ENCODE assay signal across 7 cellular contexts in the genomic region with DNA sequence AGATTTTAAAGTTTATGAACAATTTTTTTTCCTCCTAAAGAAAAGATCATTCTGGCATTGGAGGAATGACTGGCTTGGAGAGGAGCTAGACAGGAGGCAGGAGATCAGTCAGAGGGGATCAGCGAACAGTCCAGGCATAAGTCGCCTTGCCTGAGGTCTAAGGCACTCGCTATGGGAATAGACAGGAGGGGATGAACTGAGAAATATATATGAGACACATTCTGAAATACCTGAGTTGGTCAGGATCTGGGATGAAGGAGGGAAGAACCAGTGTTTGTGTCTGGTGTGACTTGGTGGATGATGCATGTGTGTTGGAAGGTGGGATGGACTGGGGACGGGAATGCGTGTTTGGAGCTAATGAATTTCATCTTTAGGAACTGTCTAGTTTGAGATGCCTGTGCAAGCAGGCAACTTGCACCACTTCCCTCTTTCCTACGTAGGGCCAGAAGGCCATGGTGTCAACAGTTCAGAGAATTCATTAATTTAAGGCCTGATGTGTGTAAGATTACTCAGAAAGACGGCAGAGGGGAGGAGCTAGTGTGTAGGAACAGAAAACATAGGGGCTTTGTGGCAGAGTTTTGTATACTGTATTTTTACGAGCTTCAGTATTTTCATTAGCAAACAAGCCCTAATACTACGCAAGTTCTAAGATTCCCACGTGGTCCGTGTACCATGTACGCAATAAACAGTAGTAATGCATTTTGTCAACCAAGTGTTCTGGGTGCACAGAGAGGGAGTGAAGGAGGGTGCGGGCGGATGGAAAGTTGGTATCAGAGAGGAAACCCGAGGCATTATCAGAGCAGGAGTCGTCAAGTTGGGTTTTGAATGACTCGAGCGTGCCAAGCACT. TPM values are rescaled to one million over a fixed set of nuclear protein-coding genes. Genes with fewer than 3 reads are reported as not detected.
DNase-seq lines count a peak whose midpoint lies in the region; ATAC-seq, FAIRE-seq and TF ChIP-seq lines count a peak whose summit lies in the region.

No MANE protein-coding gene starts in this region.

- H3K79me2 ChIP-seq in GM12878 (ENCODE audit: control insufficient read depth, insufficient read depth, low read length): peaks cover 6% of the 10 kb centered on the region

- peaks cover 41% of the 10 kb centered on the region for H3K36me3 ChIP-seq in RWPE2 (ENCODE audit: low read depth)
- peaks cover 0 to 11% of the 10 kb centered on the region in 2 experiments; a peak in 1 of 4 replicates for H3K36me3 ChIP-seq in GM12878 (ENCODE audit: control insufficient read depth in 2 of 2, insufficient read depth in 2 of 2, low read length in 1 of 2)
- H3K36me3 ChIP-seq in kidney (ENCODE audit: control insufficient read depth in 1 of 2, insufficient read depth in 2 of 2, low read length in 2 of 2): peaks cover 11 to 14% of the 10 kb centered on the region in 2 donors

- CTCF ChIA-PET in GM12878 (lab: Yijun Ruan, JAX): interaction anchor here (0.5 to 6.1 kb wide), 7 partner anchors 9 to 63 kb away, joined by 3 to 46 read pairs (median 4); no protein-coding TSS in a partner anchor

- peak overlapping the region; percentile 95 for H2AFZ ChIP-seq in GM12878 (ENCODE audit: control insufficient read depth, low read depth, low read length)

- SMC1A ChIA-PET in GM12878 (lab: Charles Lee; ENCODE audit: uncharacterized antibody, unreplicated experiment): interaction anchor here (0.7 to 3.4 kb wide), 6 partner anchors 11 to 600 kb away, joined by 3 to 31 read pairs (median 4); a partner anchor contains a TSS

- in situ Hi-C loops in GM12878 (cut with MboI): no loop called here

- H3K9me3 ChIP-seq in RWPE2 (ENCODE audit: severe bottlenecking) (no peaks in the 10 kb centered on the region), GM12878 (replicated peaks; ENCODE audit: control insufficient read depth, insufficient read depth, low read length) (no peaks in the 10 kb centered on the region), kidney (ENCODE audit: control insufficient read depth in 1 of 2, low read length in 2 of 2) (no peaks in the 10 kb centered on the region)

- H3K9ac ChIP-seq in GM12878 (ENCODE audit: control insufficient read depth, insufficient read depth, low read length) (peak overlapping the region; percentile 47), kidney (ENCODE audit: low read length in 2 of 2) (peak overlapping the region in 1 of 2 donors; percentile 47)

- TF ChIP-seq POLR2A in GM12878 (IDR thresholded peaks at IDR 0.05; ENCODE audit: low read depth, low read length): no peak

- ATAC-seq in GM18907 (IDR thresholded peaks at IDR 0.05; ENCODE audit: unreplicated experiment) (peak; percentile 49), HG02973 (IDR thresholded peaks at IDR 0.05; ENCODE audit: unreplicated experiment) (peak; percentile 11), RWPE2 (ENCODE audit: low read depth) (peak; percentile 7; the same call in 2 of the 3 replicates), GM12878 (peak; percentile 46)

- H3K4me3 ChIP-seq in RWPE2 (ENCODE audit: severe bottlenecking) (peak overlapping the region; percentile 74), GM12878 (peak overlapping the region; percentile 60), kidney (ENCODE audit: low read length in 2 of 2) (peak overlapping the region; percentile 90 to 93)

- TF ChIP-seq RAD21 in GM12878 (IDR thresholded peaks at IDR 0.05; ENCODE audit: insufficient read depth, low read depth, low read length): no peak

- no peak for TF ChIP-seq CTCF in RWPE2 (IDR thresholded peaks at IDR 0.05; ENCODE audit: poor library complexity, severe bottlenecking)
- no peak for TF ChIP-seq CTCF in GM12878 (IDR thresholded peaks at IDR 0.05 in 2 of 3, conservative IDR thresholded peaks at IDR 0.05 in 1 of 3; ENCODE audit: control insufficient read depth in 2 of 3, extremely low read depth in 1 of 3, insufficient read depth in 1 of 3, low read depth in 3 of 3, low read length in 3 of 3)
- no peak for TF ChIP-seq CTCF in kidney (IDR thresholded peaks at IDR 0.05; ENCODE audit: borderline replicate concordance, extremely low read depth, insufficient read depth)

- POLR2A ChIA-PET in GM12878 (lab: Charles Lee): interaction anchor here (0.5 to 5.4 kb wide), 6 partner anchors 9 to 664 kb away, joined by 3 to 42 read pairs (median 6); no protein-coding TSS in a partner anchor

- TSS peak; percentile 49 for BruUV-seq in GM12878 (replicated peaks; lab: Mats Ljungman, UMichigan)

- intact Hi-C loops in GM12878 (cut with micrococcal nuclease; ENCODE audit: unreplicated experiment): no loop called here
- intact Hi-C loops in kidney (cut with DNase I): no loop called here

- FAIRE-seq in GM12878 (lab: Jason Lieb, UNC) (no peak), kidney (lab: Jason Lieb, UNC) (no peak)

- TF ChIP-seq EP300 in GM12878 (IDR thresholded peaks at IDR 0.05; ENCODE audit: borderline replicate concordance in 1 of 2, control insufficient read depth in 1 of 2, low read depth in 2 of 2, low read length in 2 of 2): no peak

- no peak for DNase-seq in RWPE2 (ENCODE audit: low spot score)
- no peak for DNase-seq in GM12878 (ENCODE audit: low read depth, low spot score)
- no peak for DNase-seq in kidney
- peak; percentile 45 to 55 for DNase-seq in stimulated activated CD4-positive, alpha-beta T cell treated with anti-CD3 and anti-CD28 coated beads, Interleukin-4, amount 100 ng/mL, for 48 hours (ENCODE audit: low read depth in 2 of 2)
- DNase-seq in iPS-NIHi11 (ENCODE audit: low spot score): no peak

- RAD21 ChIA-PET in GM12878 (lab: Charles Lee; ENCODE audit: unreplicated experiment): interaction anchor here (0.6 to 3.1 kb wide), 9 partner anchors 10 to 916 kb away, joined by 3 to 17 read pairs (median 5); no protein-coding TSS in a partner anchor

- peak overlapping the region; percentile 94 for H3K4me2 ChIP-seq in GM12878 (ENCODE audit: control insufficient read depth, insufficient read depth)

- H3K27me3 ChIP-seq in RWPE2 (ENCODE audit: insufficient read depth, poor library complexity, severe bottlenecking) (no peaks in the 10 kb centered on the region), GM12878 (replicated peaks in 1 of 2; ENCODE audit: control insufficient read depth in 2 of 2, insufficient read depth in 2 of 2, low read length in 1 of 2) (no peaks in the 10 kb centered on the region)

- H3K4me1 ChIP-seq in RWPE2 (ENCODE audit: insufficient read depth, poor library complexity, severe bottlenecking) (peaks cover 47% of the 10 kb centered on the region), GM12878 (ENCODE audit: control insufficient read depth, insufficient read depth, low read length) (peaks cover 12% of the 10 kb centered on the region), kidney (ENCODE audit: control insufficient read depth in 1 of 2, insufficient read depth in 1 of 2, low read depth in 1 of 2, low read length in 2 of 2) (peaks cover 3 to 11% of the 10 kb centered on the region in 2 donors)

- peak overlapping the region; percentile 85 for H3K27ac ChIP-seq in RWPE2 (ENCODE audit: poor library complexity, severe bottlenecking)
- peak overlapping the region; percentile 45 for H3K27ac ChIP-seq in GM12878 (ENCODE audit: control insufficient read depth, insufficient read depth)
- H3K27ac ChIP-seq in kidney (ENCODE audit: low read depth in 2 of 2, low read length in 2 of 2): peak overlapping the region in 1 of 2 donors; percentile 69

- 27% methylated on average over 18 of the region's 18 CpGs for WGBS in GM12878 (ENCODE audit: insufficient coverage, insufficient replicate concordance, low lambda C conversion rate, missing lambda C conversion rate)

- H4K20me1 ChIP-seq in GM12878 (ENCODE audit: control insufficient read depth, insufficient read depth): no peaks in the 10 kb centered on the region

TF ChIP-seq in GM12878, 131 proteins besides CTCF, POLR2A, EP300 and RAD21 (continues in another document):
- peak; percentile 23; the same call in 1 of the 2 replicates for TF ChIP-seq RAD51 (IDR thresholded peaks at IDR 0.05)
- no peak for TF ChIP-seq SUZ12 (IDR thresholded peaks at IDR 0.05; ENCODE audit: unreplicated experiment)
- TF ChIP-seq, protein P1, sequence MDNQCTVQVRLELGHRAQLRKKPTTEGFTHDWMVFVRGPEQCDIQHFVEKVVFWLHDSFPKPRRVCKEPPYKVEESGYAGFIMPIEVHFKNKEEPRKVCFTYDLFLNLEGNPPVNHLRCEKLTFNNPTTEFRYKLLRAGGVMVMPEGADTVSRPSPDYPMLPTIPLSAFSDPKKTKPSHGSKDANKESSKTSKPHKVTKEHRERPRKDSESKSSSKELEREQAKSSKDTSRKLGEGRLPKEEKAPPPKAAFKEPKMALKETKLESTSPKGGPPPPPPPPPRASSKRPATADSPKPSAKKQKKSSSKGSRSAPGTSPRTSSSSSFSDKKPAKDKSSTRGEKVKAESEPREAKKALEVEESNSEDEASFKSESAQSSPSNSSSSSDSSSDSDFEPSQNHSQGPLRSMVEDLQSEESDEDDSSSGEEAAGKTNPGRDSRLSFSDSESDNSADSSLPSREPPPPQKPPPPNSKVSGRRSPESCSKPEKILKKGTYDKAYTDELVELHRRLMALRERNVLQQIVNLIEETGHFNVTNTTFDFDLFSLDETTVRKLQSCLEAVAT (IDR thresholded peaks at IDR 0.05): peak; percentile 32; the same call in 1 of the 2 replicates
- no peak for TF ChIP-seq ATF7 (IDR thresholded peaks at IDR 0.05; ENCODE audit: low read depth)
- TF ChIP-seq ZNF622 (IDR thresholded peaks at IDR 0.05): no peak
- TF ChIP-seq ETV6 (conservative IDR thresholded peaks at IDR 0.05 in 1 of 2, IDR thresholded peaks at IDR 0.05 in 1 of 2; ENCODE audit: borderline replicate concordance in 1 of 2, low read depth in 1 of 2): 0 out of 4 replicates have a peak, but pooled peaks of 1 of the 2 experiments have one; percentile 73
- TF ChIP-seq KLF5 (IDR thresholded peaks at IDR 0.05; ENCODE audit: partially characterized antibody): no peak

RNA-seq across cellular contexts. Expression of a gene that starts 0.8 kb away (rescaled TPM):
- 32.4 and 37.5 TPM in 2 replicates for total RNA-seq in GM12878 (2013; cell fraction: nucleolus; rRNA removed)
- total RNA-seq in GM12878 (2014; rRNA removed) (11.7 and 12.3 TPM in 2 replicates), GM12878 (2014; rRNA removed; fragmentation: Illumina TruSeq; extraction: Trizol) (9.4 and 9.9 TPM in 2 replicates), GM12878 (2021) (12.9 and 15.1 TPM in 2 replicates), kidney (27.6 TPM)
- 6.0 TPM for polyA plus RNA-seq in GM12878 (2011; ENCODE audit: low read depth)
- polyA plus RNA-seq in GM12878 (2011; rRNA removed) (10.5 and 13.4 TPM in 2 replicates), GM12878 (2014; fragmentation: Illumina TruSeq; extraction: Trizol) (12.8 and 17.2 TPM in 2 replicates), GM12878 (2014; fragmentation: Nextera tagmentation; extraction: Ambion mirVana) (1 to 10 TPM; 3.4 to 5.2 TPM), GM12878 (2014; rRNA removed) (7.7 and 11.6 TPM in 2 replicates), GM12878 (2016; fragmentation: Nextera tagmentation; extraction: Ambion mirVana) (10 to 100 TPM in 1 of 2 experiments, 1 to 10 TPM in 1; 8.4 to 10.9 TPM), kidney (ENCODE audit: insufficient read depth, low read depth, low replicate concordance) (4.4 TPM)
- 22.6 and 26.4 TPM in 2 replicates for polyA plus RNA-seq in GM12878 (2011; cell fraction: cytosol; rRNA removed)
- polyA plus RNA-seq in GM12878 (2011; cell fraction: nucleus; rRNA removed): 37.9 and 45.4 TPM in 2 replicates
- 7.3 and 8.0 TPM in 2 replicates for polyA plus RNA-seq in GM12878 (2012)
- 28.5 and 34.1 TPM in 2 replicates for polyA minus RNA-seq in GM12878 (2011; rRNA and poly(A)+ RNA removed)
- polyA minus RNA-seq in GM12878 (2011; cell fraction: cytosol; rRNA and poly(A)+ RNA removed): 7.8 and 10.5 TPM in 2 replicates
- 24.2 and 40.6 TPM in 2 replicates for polyA minus RNA-seq in GM12878 (2011; cell fraction: nucleus; rRNA and poly(A)+ RNA removed)

Comparison
In these comparisons a context has a peak if more than half of its experiments do, and no peak if none do; other contexts are left out.
1. DNase-seq: peak in stimulated activated CD4-positive, alpha-beta T cell treated with anti-CD3 and anti-CD28 coated beads, Interleukin-4, amount 100 ng/mL, for 48 hours (2 of 2); none in RWPE2 (single experiment), GM12878 (single experiment), kidney (single experiment) and iPS-NIHi11 (single experiment).
2. Peak in every context shown above with its lines, with median percentiles within 50 percentile points of each other: ATAC-seq and H3K4me3 ChIP-seq.